17 cellular contexts compared by ENCODE assay signal in genomic region chrX:115459883-115460564, GRCh38.
A peak's percentile ranks its signal among the peaks of the same experiment; 100 is the strongest.
DNase-seq lines count a peak whose midpoint lies in the region; ATAC-seq, FAIRE-seq and TF ChIP-seq lines count a peak whose summit lies in the region.
"Had no signal": no experiment of that assay in that cellular context is flagged by ENCODE, and none has a peak within 500 bp of the region (broad histone marks: within the 10 kb centered on the region; RNA-seq: fewer than 3 reads in every experiment).

No MANE protein-coding gene starts in this region.

- H3K36me3 ChIP-seq in HEK293 (ENCODE audit: control insufficient read depth in 2 of 2, insufficient read depth in 1 of 2, low read length in 2 of 2), result no peaks in the 10 kb centered on the region
- H3K36me3 ChIP-seq in bronchial epithelial cell (ENCODE audit: control insufficient read depth, insufficient read depth, low read length), result no peaks in the 10 kb centered on the region
- H3K36me3 ChIP-seq in thoracic aorta, result no peaks in the 10 kb centered on the region
- H3K36me3 ChIP-seq: sigmoid colon had no signal

- no peaks in the 10 kb centered on the region for H3K4me1 ChIP-seq in HEK293 (ENCODE audit: control insufficient read depth, insufficient read depth, low read length)
- peaks cover 2% of the 10 kb centered on the region for H3K4me1 ChIP-seq in right cardiac atrium (ENCODE audit: control insufficient read depth, insufficient read depth, low read length)
- peaks cover 4 to 9% of the 10 kb centered on the region in 2 donors for H3K4me1 ChIP-seq in thoracic aorta (ENCODE audit: control insufficient read depth in 1 of 2, low read depth in 2 of 2)

- TF ChIP-seq CTCF in HEK293 (tag by site-specific recombination; IDR thresholded peaks at IDR 0.05) (no peak), bronchial epithelial cell (IDR thresholded peaks at IDR 0.05; ENCODE audit: insufficient read depth, low read length, severe bottlenecking) (no peak), thoracic aorta (IDR thresholded peaks at IDR 0.05) (no peak)

- H3K9me3 ChIP-seq in HEK293 (ENCODE audit: control insufficient read depth, insufficient read depth, low read depth, low read length) (no peaks in the 10 kb centered on the region), right cardiac atrium (ENCODE audit: control insufficient read depth, low read length) (no peaks in the 10 kb centered on the region), thoracic aorta (no peaks in the 10 kb centered on the region)
- H3K9me3 ChIP-seq: sigmoid colon, testis had no signal

- H3K27ac ChIP-seq in HEK293 (ENCODE audit: extremely low read depth, low read depth, low read length), result no peak overlapping the region
- no peak overlapping the region for H3K27ac ChIP-seq in right cardiac atrium (ENCODE audit: low read length)
- H3K27ac ChIP-seq in thoracic aorta, result peak overlapping the region; percentile 65 to 67
- H3K27ac ChIP-seq: C4-2B, testis had no signal

- H3K4me3 ChIP-seq in HEK293 (ENCODE audit: low read depth, low read length), result no peak overlapping the region
- no peak overlapping the region for H3K4me3 ChIP-seq in bronchial epithelial cell (ENCODE audit: low read depth, low read length)
- H3K4me3 ChIP-seq in right cardiac atrium (ENCODE audit: low read length), result no peak overlapping the region
- peak overlapping the region; percentile 14 for H3K4me3 ChIP-seq in thoracic aorta
- H3K4me3 ChIP-seq: sigmoid colon, testis had no signal

- intact Hi-C loops in right cardiac atrium (cut with DNase I), result no loop called here

- no peak for FAIRE-seq in bronchial epithelial cell (lab: Jason Lieb, UNC)
- FAIRE-seq: keratinocyte had no signal

- H3K27me3 ChIP-seq in bronchial epithelial cell (ENCODE audit: control insufficient read depth, insufficient read depth, low read length) (no peaks in the 10 kb centered on the region), right cardiac atrium (ENCODE audit: control insufficient read depth, insufficient read depth) (no peaks in the 10 kb centered on the region), thoracic aorta (replicated peaks; ENCODE audit: insufficient read depth) (no peaks in the 10 kb centered on the region)
- H3K27me3 ChIP-seq: sigmoid colon, testis had no signal

- POLR2A ChIA-PET in HEK293 (lab: Yijun Ruan, JAX), result no interaction called here

- WGBS in right cardiac atrium, result 7% methylated on average over 1 of the region's 1 CpG

- ATAC-seq in right cardiac atrium (peak; percentile 48 to 61), thoracic aorta (ENCODE audit: insufficient number of reproducible peaks, low FRiP score, low read depth) (no peak), HG03175 (IDR thresholded peaks at IDR 0.05; ENCODE audit: unreplicated experiment) (no peak), HG03025 (IDR thresholded peaks at IDR 0.05; ENCODE audit: low FRiP score, unreplicated experiment) (no peak)
- ATAC-seq: activated naive CD8-positive, alpha-beta T cell treated with anti-CD3 and anti-CD28 coated beads, Interleukin-2, amount 50 U/mL, for 24 hours; T-helper 17 cell; WTC11 had no signal

- CTCF ChIA-PET in HEK293 (lab: Yijun Ruan, JAX), result no interaction called here

- DNase-seq in bronchial epithelial cell (ENCODE audit: low read depth) (peak; percentile 7), right cardiac atrium (no peak), thoracic aorta (ENCODE audit: low spot score) (no peak), NCI-H2227 treated with DMSO at 0.1 percent for 48 hours (lab: John Stamatoyannopoulos, UW) (no peak)
- DNase-seq: activated CD8-positive, alpha-beta memory T cell treated with anti-CD3 and anti-CD28 coated beads for 24 hours; activated naive CD8-positive, alpha-beta T cell treated with anti-CD3 and anti-CD28 coated beads, Interleukin-2, amount 50 U/mL, for 24 hours; NCI-H2171 treated with DMSO at 0.1 percent for 48 hours; sigmoid colon; stimulated activated CD4-positive, alpha-beta T cell treated with anti-CD3 and anti-CD28 coated beads, Interleukin-2, amount 100 ng/mL, for 48 hours; T-helper 17 cell; testis had no signal

TF ChIP-seq in HEK293, 187 proteins besides CTCF, POLR2A, EP300 and RAD21:
- TF ChIP-seq MEIS1 (CRISPR knock-in tag; IDR thresholded peaks at IDR 0.05; ENCODE audit: borderline replicate concordance) (0 out of 2 replicates have a peak, but pooled peaks have one; percentile 31), ZNF19 (tag by site-specific recombination; IDR thresholded peaks at IDR 0.05; ENCODE audit: low read depth) (no peak)
- TF ChIP-seq, protein P1, sequence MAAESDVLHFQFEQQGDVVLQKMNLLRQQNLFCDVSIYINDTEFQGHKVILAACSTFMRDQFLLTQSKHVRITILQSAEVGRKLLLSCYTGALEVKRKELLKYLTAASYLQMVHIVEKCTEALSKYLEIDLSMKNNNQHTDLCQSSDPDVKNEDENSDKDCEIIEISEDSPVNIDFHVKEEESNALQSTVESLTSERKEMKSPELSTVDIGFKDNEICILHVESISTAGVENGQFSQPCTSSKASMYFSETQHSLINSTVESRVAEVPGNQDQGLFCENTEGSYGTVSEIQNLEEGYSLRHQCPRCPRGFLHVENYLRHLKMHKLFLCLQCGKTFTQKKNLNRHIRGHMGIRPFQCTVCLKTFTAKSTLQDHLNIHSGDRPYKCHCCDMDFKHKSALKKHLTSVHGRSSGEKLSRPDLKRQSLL (tag by site-specific recombination; IDR thresholded peaks at IDR 0.05), result no peak

Comparison
In these comparisons a context has a peak if more than half of its experiments do, and no peak if none do; other contexts are left out.
1. H3K27ac ChIP-seq: peak in thoracic aorta (2 of 2); none in HEK293 (single experiment) and right cardiac atrium (single experiment).
2. ATAC-seq: peak in right cardiac atrium (2 of 2); none in thoracic aorta (single experiment), HG03175 (single experiment) and HG03025 (single experiment).